ENCODE assay signal across 19 cellular contexts in genomic region chr16:80946481-80946880, GRCh38.
"Had no signal": no experiment of that assay in that cellular context is flagged by ENCODE, and none has a peak within 500 bp of the region (broad histone marks: within the 10 kb centered on the region; RNA-seq: fewer than 3 reads in every experiment).

No MANE protein-coding gene starts in this region.

- H3K9me3 ChIP-seq: breast epithelium, colonic mucosa, transverse colon had no signal

- H3K4me1 ChIP-seq: breast epithelium, colonic mucosa, foreskin keratinocyte, left lung, transverse colon had no signal

- H3K27me3 ChIP-seq: breast epithelium, colonic mucosa, hepatocyte, transverse colon had no signal

- DNase-seq: activated CD4-positive, alpha-beta T cell treated with anti-CD3 and anti-CD28 coated beads, Interleukin-2, amount 10 ng/mL, durations not matched to agents 7 days and 5 days; activated CD4-positive, CD25-positive, alpha-beta regulatory T cell treated with anti-CD3 and anti-CD28 coated beads, Interleukin-2, amount 50 U/mL, for 72 hours; activated CD8-positive, alpha-beta memory T cell treated with anti-CD3 and anti-CD28 coated beads, Interleukin-2, amount 10 ng/mL, durations not matched to agents 7 days and 5 days; activated CD8-positive, alpha-beta T cell treated with anti-CD3 and anti-CD28 coated beads for 36 hours; activated T-cell treated with anti-CD3 and anti-CD28 coated beads for 4 hours; amniotic stem cell; colonic mucosa; dorsolateral prefrontal cortex; foreskin keratinocyte; kidney glomerular epithelial cell; left lung; midbrain; natural killer cell; stimulated activated CD4-positive, alpha-beta T cell treated with anti-CD3 and anti-CD28 coated beads, Interleukin-12 subunit alpha, Interleukin-12 subunit beta, amount 100 ng/mL, for 4 hours; T-cell; transverse colon; WERI-Rb-1 had no signal

- H3K4me3 ChIP-seq: breast epithelium, colonic mucosa, dorsolateral prefrontal cortex, hepatocyte, left lung, transverse colon had no signal

- H3K27ac ChIP-seq: colonic mucosa, dorsolateral prefrontal cortex, foreskin keratinocyte, hepatocyte, left lung, transverse colon, WERI-Rb-1 had no signal

- H3K36me3 ChIP-seq: breast epithelium, colonic mucosa, left lung, transverse colon, WERI-Rb-1 had no signal

- ATAC-seq: activated CD8-positive, alpha-beta memory T cell treated with anti-CD3 and anti-CD28 coated beads, Interleukin-2, amount 10 ng/mL, durations not matched to agents 7 days and 5 days; activated CD8-positive, alpha-beta T cell treated with anti-CD3 and anti-CD28 coated beads for 36 hours; foreskin keratinocyte; left lung; natural killer cell; T-cell had no signal
